Comparison of ENCODE assay signal across 17 cellular contexts in genomic region chr22:26667140-26667539, GRCh38. TPM values are rescaled to one million over a fixed set of nuclear protein-coding genes. Genes with fewer than 3 reads are reported as not detected.
"Had no signal": no experiment of that assay in that cellular context is flagged by ENCODE, and none has a peak within 500 bp of the region (broad histone marks: within the 10 kb centered on the region; RNA-seq: fewer than 3 reads in every experiment).

No MANE protein-coding gene starts in this region.

- H3K27ac ChIP-seq: skin epidermis, tibial nerve had no signal

- H3K27ac Mint-ChIP-seq: endodermal cell had no signal

- H3K9me3 ChIP-seq: right atrium auricular region, tibial nerve had no signal

- H3K9me3 Mint-ChIP-seq: activated B cell treated with CpG ODN at 0.5 μM for 24 hours; endodermal cell; naive thymus-derived CD4-positive, alpha-beta T cell had no signal

- H3K4me3 Mint-ChIP-seq: activated B cell treated with CpG ODN at 0.5 μM for 24 hours, endodermal cell had no signal

- H3K4me3 ChIP-seq: right atrium auricular region, skin epidermis, tibial nerve had no signal

- DNase-seq: activated B cell treated with CpG ODN at 0.5 μM for 24 hours; activated CD4-positive, alpha-beta T cell treated with anti-CD3 and anti-CD28 coated beads, Interleukin-2, amount 50 U/mL, for 1 hour; activated naive CD4-positive, alpha-beta T cell treated with Interleukin-2 at 50 U/mL for 16 hours; endodermal cell; naive thymus-derived CD4-positive, alpha-beta T cell; nucleus accumbens; stimulated activated CD4-positive, alpha-beta T cell treated with anti-CD3 and anti-CD28 coated beads, Interleukin-4, amount 100 ng/mL, for 4 hours; T-helper 2 cell had no signal

- H3K36me3 ChIP-seq: right atrium auricular region, tibial nerve had no signal

- H3K27me3 ChIP-seq: right atrium auricular region had no signal

- H3K27me3 Mint-ChIP-seq: activated B cell treated with CpG ODN at 0.5 μM for 24 hours; naive thymus-derived CD4-positive, alpha-beta T cell had no signal

RNA-seq across cellular contexts. Expression of gene CRYBA4, which starts 45.4 kb away (rescaled TPM):
- total RNA-seq: activated B cell treated with CpG ODN at 0.5 μM for 24 hours; cerebellum; endodermal cell; lung microvascular endothelial cell; mononuclear cell; naive thymus-derived CD4-positive, alpha-beta T cell; posterior vena cava; right atrium auricular region; subcutaneous adipose tissue; tibial nerve had no signal
- polyA plus RNA-seq: esophagus; naive thymus-derived CD4-positive, alpha-beta T cell had no signal

RNA-seq across cellular contexts. Expression of gene CRYBB1, which starts 49.3 kb away (rescaled TPM):
- total RNA-seq: activated B cell treated with CpG ODN at 0.5 μM for 24 hours; mononuclear cell; naive thymus-derived CD4-positive, alpha-beta T cell had no signal
- polyA plus RNA-seq: naive thymus-derived CD4-positive, alpha-beta T cell had no signal
